26 cellular contexts compared by ENCODE assay signal in genomic region chr12:71303199-71303598, GRCh38.
DNase-seq lines count a peak whose midpoint lies in the region; ATAC-seq, FAIRE-seq and TF ChIP-seq lines count a peak whose summit lies in the region.
"Had no signal": no experiment of that assay in that cellular context is flagged by ENCODE, and none has a peak within 500 bp of the region (broad histone marks: within the 10 kb centered on the region; RNA-seq: fewer than 3 reads in every experiment).

No MANE protein-coding gene starts in this region.

- CTCF ChIA-PET in HCT116 (lab: Charles Lee): no interaction called here

- RAD21 ChIA-PET in HCT116 (lab: Charles Lee; ENCODE audit: low non-redundant PET in 1 of 2, low total read pairs in 2 of 2, uncharacterized antibody in 2 of 2, unreplicated experiment in 2 of 2): no interaction called here

- no peaks in the 10 kb centered on the region for H3K27me3 ChIP-seq in HCT116 (ENCODE audit: insufficient read depth, low read length)
- H3K27me3 ChIP-seq: pancreas, vagina had no signal

- intact Hi-C loops in HCT116 (cut with micrococcal nuclease): no loop called here

- peak; percentile 73 for DNase-seq in HCT116 (ENCODE audit: low read depth, low spot score)
- DNase-seq in RPMI7951 (ENCODE audit: low read depth): peak; percentile 1
- peak; percentile 70 for DNase-seq in epithelial cell of proximal tubule (ENCODE audit: low read depth)
- DNase-seq in non-pigmented ciliary epithelial cell (ENCODE audit: low read depth): peak; percentile 56
- no peak for DNase-seq in NCI-H1105 treated with DMSO at 0.1 percent for 48 hours (lab: John Stamatoyannopoulos, UW)
- DNase-seq in HTR-8/SVneo (ENCODE audit: insufficient read length, low spot score): no peak
- no peak for DNase-seq in NCI-H146 (lab: John Stamatoyannopoulos, UW)
- DNase-seq: activated CD4-positive, alpha-beta T cell treated with anti-CD3 and anti-CD28 coated beads for 4 hours; activated naive CD4-positive, alpha-beta T cell treated with Interleukin-2 at 50 U/mL for 16 hours; activated T-cell treated with anti-CD3 and anti-CD28 coated beads, Interleukin-2, amount 50 U/mL, for 48 hours; amniotic stem cell; central memory CD4-positive, alpha-beta T cell; dorsolateral prefrontal cortex; natural killer cell; NCI-H187; NCI-H69; pancreas; right cardiac atrium; stimulated activated CD4-positive, alpha-beta T cell treated with anti-CD3 and anti-CD28 coated beads, Interleukin-4, amount 100 ng/mL, for 4 hours; stimulated activated naive CD4-positive, alpha-beta T cell treated with Interleukin-2 at 50 U/mL for 16 hours had no signal

- BruUV-seq in HCT116 (replicated peaks; lab: Mats Ljungman, UMichigan): no TSS peak

- TF ChIP-seq RAD21 in HCT116 (IDR thresholded peaks at IDR 0.05; ENCODE audit: low read depth): no peak

- no peaks in the 10 kb centered on the region for H3K36me3 ChIP-seq in HCT116 (ENCODE audit: control insufficient read depth in 1 of 2, insufficient read depth in 2 of 2, low read length in 2 of 2)
- H3K36me3 ChIP-seq: pancreas, thoracic aorta, vagina had no signal

- no peaks in the 10 kb centered on the region for H4K20me1 ChIP-seq in HCT116 (ENCODE audit: insufficient read depth)

- no peak for TF ChIP-seq POLR2A in HCT116 (IDR thresholded peaks at IDR 0.05; ENCODE audit: borderline replicate concordance, extremely low read depth, insufficient read depth, insufficient read length)

- POLR2A ChIA-PET in HCT116 (lab: Charles Lee): no interaction called here

- peak; percentile 87 for ATAC-seq in HCT116
- ATAC-seq in HG02798 (IDR thresholded peaks at IDR 0.05; ENCODE audit: poor library complexity, unreplicated experiment): no peak
- ATAC-seq: natural killer cell, right cardiac atrium had no signal

- H3K9ac ChIP-seq in HCT116 (ENCODE audit: low read length): no peak overlapping the region

- H3K9me3 ChIP-seq in HCT116 (ENCODE audit: control insufficient read depth in 1 of 2, insufficient read depth in 1 of 2, low read depth in 1 of 2, low read length in 2 of 2): no peaks in the 10 kb centered on the region
- H3K9me3 ChIP-seq: pancreas, thoracic aorta, vagina had no signal

- no peaks in the 10 kb centered on the region for H3K79me2 ChIP-seq in HCT116 (ENCODE audit: insufficient read depth, low read length)

- peaks cover 0 to 18% of the 10 kb centered on the region in 2 experiments; a peak in 2 of 4 replicates for H3K4me1 ChIP-seq in HCT116 (ENCODE audit: control insufficient read depth in 1 of 2, insufficient read depth in 2 of 2, low read length in 2 of 2)
- H3K4me1 ChIP-seq: pancreas, vagina had no signal

- H2AFZ ChIP-seq in HCT116 (ENCODE audit: low read depth, low read length, poor library complexity, severe bottlenecking): peak overlapping the region; percentile 38

- peak overlapping the region; percentile 6 for H3K4me2 ChIP-seq in HCT116 (ENCODE audit: low read length)

- no peaks in the 10 kb centered on the region for H3K9me2 ChIP-seq in HCT116 (ENCODE audit: insufficient read depth)

- H3K4me3 ChIP-seq in HCT116 (replicated peaks in 1 of 2; ENCODE audit: low read depth in 1 of 2, low read length in 2 of 2): no peak overlapping the region
- no peak overlapping the region for H3K4me3 ChIP-seq in epithelial cell of proximal tubule (ENCODE audit: low read depth, low read length)
- H3K4me3 ChIP-seq: dorsolateral prefrontal cortex, pancreas, thoracic aorta, vagina had no signal

- FAIRE-seq in HTR-8/SVneo (lab: Jason Lieb, UNC): no peak
- FAIRE-seq: D721Med, endothelial cell of umbilical vein, pancreas had no signal

- no peak overlapping the region; the same call in 1 of the 2 replicates for H3K27ac ChIP-seq in HCT116 (ENCODE audit: low read depth, low read length)
- H3K27ac ChIP-seq: dorsolateral prefrontal cortex, pancreas, RWPE1, thoracic aorta, vagina had no signal

- TF ChIP-seq CTCF in HCT116 (IDR thresholded peaks at IDR 0.05 in 2 of 3, conservative IDR thresholded peaks at IDR 0.05 in 1 of 3; ENCODE audit: borderline replicate concordance in 1 of 3, insufficient read depth in 1 of 3, low read depth in 2 of 3, low read length in 2 of 3) (no peak), epithelial cell of proximal tubule (conservative IDR thresholded peaks at IDR 0.05; ENCODE audit: low read depth, low read length) (no peak)

TF ChIP-seq in HCT116, 20 proteins besides CTCF, POLR2A, EP300 and RAD21:
- TF ChIP-seq FOSL1 (IDR thresholded peaks at IDR 0.05; ENCODE audit: low read depth): peak; percentile 41
- TF ChIP-seq ZBTB33 (IDR thresholded peaks at IDR 0.05; ENCODE audit: extremely low read depth, insufficient replicate concordance, low read length): no peak
- TF ChIP-seq YY1 (IDR thresholded peaks at IDR 0.05; ENCODE audit: extremely low read depth, insufficient replicate concordance, low read depth, low read length): no peak
- no peak for TF ChIP-seq ZFX (IDR thresholded peaks at IDR 0.05)
- TF ChIP-seq CEBPB (IDR thresholded peaks at IDR 0.05; ENCODE audit: low read depth): 0 out of 2 replicates have a peak, but pooled peaks have one; percentile 21
- TF ChIP-seq JUND (IDR thresholded peaks at IDR 0.05): peak; percentile 38; the same call in 1 of the 2 replicates
- no peak for TF ChIP-seq EZH2phosphoT487 (IDR thresholded peaks at IDR 0.05; ENCODE audit: borderline replicate concordance)
- 0 out of 2 replicates have a peak, but pooled peaks have one; percentile 17 for TF ChIP-seq SRF (IDR thresholded peaks at IDR 0.05; ENCODE audit: low read depth)
- TF ChIP-seq MAX (IDR thresholded peaks at IDR 0.05): no peak
- peak; percentile 14; the same call in 1 of the 2 replicates for TF ChIP-seq SP1 (IDR thresholded peaks at IDR 0.05; ENCODE audit: low read depth)
- no peak for TF ChIP-seq REST (IDR thresholded peaks at IDR 0.05; ENCODE audit: low read depth)
TF ChIP-seq in HCT116: peak in this region for 5.

Comparison
In these comparisons a context has a peak if more than half of its experiments do, and no peak if none do; other contexts are left out.
1. DNase-seq: peak in HCT116 (single experiment), RPMI7951 (single experiment), epithelial cell of proximal tubule (single experiment) and non-pigmented ciliary epithelial cell (single experiment); none in NCI-H1105 treated with DMSO at 0.1 percent for 48 hours (single experiment), HTR-8/SVneo (single experiment) and NCI-H146 (single experiment).